ENCODE assay signal across 10 cellular contexts in genomic region chr16:85522842-85523601, GRCh38.
DNase-seq lines count a peak whose midpoint lies in the region; ATAC-seq and TF ChIP-seq lines count a peak whose summit lies in the region.
"Had no signal": no experiment of that assay in that cellular context is flagged by ENCODE, and none has a peak within 500 bp of the region (broad histone marks: within the 10 kb centered on the region; RNA-seq: fewer than 3 reads in every experiment).

No MANE protein-coding gene starts in this region.

- H2AFZ ChIP-seq in HCT116 (ENCODE audit: low read depth, low read length, poor library complexity, severe bottlenecking) (no peak overlapping the region), Karpas-422 (ENCODE audit: low read length) (no peak overlapping the region)

- H3K4me3 ChIP-seq in AG10803 (ENCODE audit: low read length) (no peak overlapping the region), HCT116 (replicated peaks in 1 of 2; ENCODE audit: low read depth in 1 of 2, low read length in 2 of 2) (no peak overlapping the region), adipocyte (ENCODE audit: low read length) (no peak overlapping the region), liver (ENCODE audit: low read depth in 1 of 3, low read length in 3 of 3) (no peak overlapping the region), Karpas-422 (ENCODE audit: low read length) (no peak overlapping the region)

- no peaks in the 10 kb centered on the region for H3K9me3 ChIP-seq in HCT116 (ENCODE audit: control insufficient read depth in 1 of 2, insufficient read depth in 1 of 2, low read depth in 1 of 2, low read length in 2 of 2)
- H3K9me3 ChIP-seq in adipocyte (ENCODE audit: control insufficient read depth, low read length) = no peaks in the 10 kb centered on the region
- H3K9me3 ChIP-seq in liver (ENCODE audit: control insufficient read depth in 4 of 4, low read length in 3 of 4) = no peaks in the 10 kb centered on the region
- H3K9me3 ChIP-seq in Karpas-422 (ENCODE audit: low read length) = no peaks in the 10 kb centered on the region

- CTCF ChIA-PET in HCT116 (lab: Charles Lee) = interaction anchor here (1.6 kb wide), 1 partner anchor 32 kb away, joined by 5 read pairs; no protein-coding TSS in a partner anchor

- DNase-seq in AG10803 (ENCODE audit: low read depth) = peak; percentile 81
- DNase-seq in HCT116 (ENCODE audit: low read depth, low spot score) = no peak
- DNase-seq in adipocyte (ENCODE audit: low read depth) = peak; percentile 36
- DNase-seq in LoVo (ENCODE audit: low spot score) = no peak
- DNase-seq in Karpas-422 = no peak
- DNase-seq in HK-2 (ENCODE audit: unreplicated experiment) = no peak
- no peak for DNase-seq in NCI-H774 (lab: John Stamatoyannopoulos, UW)
- DNase-seq: dermis blood vessel endothelial cell had no signal

- WGBS in liver = 71% methylated on average over 13 of the region's 13 CpGs

- ATAC-seq in HCT116 = peak; percentile 12

- TF ChIP-seq CTCF in AG10803 (conservative IDR thresholded peaks at IDR 0.05; ENCODE audit: low read length) (no peak), HCT116 (IDR thresholded peaks at IDR 0.05 in 2 of 3, conservative IDR thresholded peaks at IDR 0.05 in 1 of 3; ENCODE audit: borderline replicate concordance in 1 of 3, insufficient read depth in 1 of 3, low read depth in 2 of 3, low read length in 2 of 3) (no peak), liver (IDR thresholded peaks at IDR 0.05; ENCODE audit: low read depth, low read length, missing input control) (no peak)

- H3K4me2 ChIP-seq in HCT116 (ENCODE audit: low read length) (peak overlapping the region; percentile 15; the same call in 1 of the 2 replicates), Karpas-422 (ENCODE audit: low read depth, low read length, poor library complexity, severe bottlenecking) (no peak overlapping the region)
- H3K4me2 ChIP-seq: KMS-11 had no signal

- H3K27me3 ChIP-seq in HCT116 (ENCODE audit: insufficient read depth, low read length) (no peaks in the 10 kb centered on the region), adipocyte (replicated peaks; ENCODE audit: control insufficient read depth, insufficient read depth, low read length) (no peaks in the 10 kb centered on the region), liver (ENCODE audit: control insufficient read depth in 4 of 4, insufficient read depth in 4 of 4, low read length in 3 of 4) (no peaks in the 10 kb centered on the region), Karpas-422 (ENCODE audit: low read length) (no peaks in the 10 kb centered on the region)

- RAD21 ChIA-PET in HCT116 (lab: Charles Lee; ENCODE audit: low non-redundant PET in 1 of 2, low total read pairs in 2 of 2, uncharacterized antibody in 2 of 2, unreplicated experiment in 2 of 2) = no interaction called here

- H3K27ac ChIP-seq in HCT116 (ENCODE audit: low read depth, low read length) (peak overlapping the region; percentile 15; the same call in 1 of the 2 replicates), liver (ENCODE audit: low read depth in 1 of 2, low read length in 2 of 2) (peak overlapping the region; percentile 93), Karpas-422 (ENCODE audit: low read length) (no peak overlapping the region)
- H3K27ac ChIP-seq: KMS-11 had no signal

- H3K4me1 ChIP-seq in HCT116 (ENCODE audit: control insufficient read depth in 1 of 2, insufficient read depth in 2 of 2, low read length in 2 of 2) (peaks cover 45 to 46% of the 10 kb centered on the region in 2 experiments), adipocyte (ENCODE audit: control insufficient read depth, insufficient read depth, low read length) (peaks cover 31% of the 10 kb centered on the region), liver (ENCODE audit: control insufficient read depth in 4 of 4, insufficient read depth in 4 of 4, low read length in 3 of 4) (peaks cover 40 to 71% (median 55%) of the 10 kb centered on the region in 4 donors), Karpas-422 (ENCODE audit: low read length) (peaks cover 5% of the 10 kb centered on the region; the same call in 1 of the 2 replicates)

- H3K36me3 ChIP-seq in HCT116 (ENCODE audit: control insufficient read depth in 1 of 2, insufficient read depth in 2 of 2, low read length in 2 of 2) (no peaks in the 10 kb centered on the region), adipocyte (ENCODE audit: control insufficient read depth, insufficient read depth, low read length, severe bottlenecking) (peaks cover 15% of the 10 kb centered on the region), liver (ENCODE audit: control insufficient read depth in 4 of 4, insufficient read depth in 3 of 4, low read depth in 1 of 4, low read length in 3 of 4) (no peaks in the 10 kb centered on the region), Karpas-422 (ENCODE audit: insufficient read depth, low read length) (no peaks in the 10 kb centered on the region)

- H3K9ac ChIP-seq in HCT116 (ENCODE audit: low read length) (no peak overlapping the region), adipocyte (ENCODE audit: low read length) (peak overlapping the region; percentile 70), liver (ENCODE audit: low read depth in 1 of 2, low read length in 2 of 2) (peak overlapping the region in 1 of 2 donors; percentile 47), Karpas-422 (ENCODE audit: low read length) (no peak overlapping the region)
- H3K9ac ChIP-seq: KMS-11 had no signal

- TF ChIP-seq RAD21 in HCT116 (IDR thresholded peaks at IDR 0.05; ENCODE audit: low read depth) = no peak
- no peak for TF ChIP-seq RAD21 in liver (IDR thresholded peaks at IDR 0.05)

- no peaks in the 10 kb centered on the region for H4K20me1 ChIP-seq in HCT116 (ENCODE audit: insufficient read depth)
- H4K20me1 ChIP-seq in Karpas-422 (ENCODE audit: insufficient read depth, low read depth, low read length) = no peaks in the 10 kb centered on the region

- no peaks in the 10 kb centered on the region for H3K79me2 ChIP-seq in HCT116 (ENCODE audit: insufficient read depth, low read length)
- H3K79me2 ChIP-seq in Karpas-422 (ENCODE audit: low read length) = no peaks in the 10 kb centered on the region

- H3K9me2 ChIP-seq in HCT116 (ENCODE audit: insufficient read depth) = no peaks in the 10 kb centered on the region
- H3K9me2 ChIP-seq in Karpas-422 (replicated peaks; ENCODE audit: insufficient read depth, low read length) = no peaks in the 10 kb centered on the region

- POLR2A ChIA-PET in HCT116 (lab: Charles Lee) = interaction anchor here (0.6 kb wide), 1 partner anchor 8 kb away, joined by 3 read pairs; no protein-coding TSS in a partner anchor

- BruUV-seq in HCT116 (replicated peaks; lab: Mats Ljungman, UMichigan) = no TSS peak

- no peak for TF ChIP-seq POLR2A in HCT116 (IDR thresholded peaks at IDR 0.05; ENCODE audit: borderline replicate concordance, extremely low read depth, insufficient read depth, insufficient read length)

- intact Hi-C loops in HCT116 (cut with micrococcal nuclease) = no loop called here

TF ChIP-seq in HCT116, 20 proteins besides CTCF, POLR2A, EP300 and RAD21 (continues in another document):
- TF ChIP-seq EZH2phosphoT487 (IDR thresholded peaks at IDR 0.05; ENCODE audit: borderline replicate concordance) (no peak), JUND (IDR thresholded peaks at IDR 0.05) (no peak), MAX (IDR thresholded peaks at IDR 0.05) (no peak), ZBTB33 (IDR thresholded peaks at IDR 0.05; ENCODE audit: extremely low read depth, insufficient replicate concordance, low read length) (no peak)

TF ChIP-seq in liver, 16 proteins besides CTCF, POLR2A, EP300 and RAD21 (continues in another document):
- no peak for TF ChIP-seq HNF4A (conservative IDR thresholded peaks at IDR 0.05)
- no peak for TF ChIP-seq HNF4G (IDR thresholded peaks at IDR 0.05)
- TF ChIP-seq EGR1 (IDR thresholded peaks at IDR 0.05; ENCODE audit: low read depth in 2 of 2) = no peak
- no peak for TF ChIP-seq MAX (IDR thresholded peaks at IDR 0.05)
- TF ChIP-seq YY1 (IDR thresholded peaks at IDR 0.05) = no peak
- TF ChIP-seq SP1 (IDR thresholded peaks at IDR 0.05) = no peak
- TF ChIP-seq FOXA2 (IDR thresholded peaks at IDR 0.05) = no peak
- TF ChIP-seq ZBTB33 (IDR thresholded peaks at IDR 0.05) = no peak
- no peak for TF ChIP-seq GABPA (IDR thresholded peaks at IDR 0.05 in 1 of 2, conservative IDR thresholded peaks at IDR 0.05 in 1 of 2)

Comparison
In these comparisons a context has a peak if more than half of its experiments do, and no peak if none do; other contexts are left out.
1. DNase-seq: peak in AG10803 (single experiment) and adipocyte (single experiment); none in HCT116 (single experiment), LoVo (single experiment), Karpas-422 (single experiment), HK-2 (single experiment) and NCI-H774 (single experiment).